ENCODE assay signal across 2 cellular contexts in genomic region chr17:17150450-17150804, GRCh38.
A peak's percentile ranks its signal among the peaks of the same experiment; 100 is the strongest.
TF ChIP-seq lines count a peak whose summit lies in the region.

No MANE protein-coding gene starts in this region.

TF ChIP-seq in IMR-90, 13 proteins besides CTCF, POLR2A, EP300 and RAD21:
- TF ChIP-seq RFX5 (IDR thresholded peaks at IDR 0.05; ENCODE audit: low read depth, low read length) (no peak), CHD1 (IDR thresholded peaks at IDR 0.05; ENCODE audit: low read depth, low read length) (no peak)

TF ChIP-seq in GM12878, 131 proteins besides CTCF, POLR2A, EP300 and RAD21:
- TF ChIP-seq NKRF (conservative IDR thresholded peaks at IDR 0.05) (no peak), ZNF384 (IDR thresholded peaks at IDR 0.05; ENCODE audit: borderline replicate concordance, low read depth, low read length) (peak; percentile 42; the same call in 1 of the 2 replicates), SUZ12 (IDR thresholded peaks at IDR 0.05; ENCODE audit: unreplicated experiment) (no peak), MEF2A (IDR thresholded peaks at IDR 0.05; ENCODE audit: insufficient read depth, low read depth, low read length) (peak; percentile 69; the same call in 1 of the 2 replicates), PAX5 (IDR thresholded peaks at IDR 0.05; ENCODE audit: borderline replicate concordance, low read depth, low read length) (no peak), NFXL1 (IDR thresholded peaks at IDR 0.05; ENCODE audit: borderline replicate concordance) (no peak), IRF5 (IDR thresholded peaks at IDR 0.05; ENCODE audit: borderline replicate concordance) (no peak), IKZF2 (IDR thresholded peaks at IDR 0.05) (peak; percentile 47 to 48; a peak in 2 of 4 replicates), ASH2L (IDR thresholded peaks at IDR 0.05; ENCODE audit: borderline replicate concordance, low read depth) (no peak), POU2F2 (IDR thresholded peaks at IDR 0.05; ENCODE audit: borderline replicate concordance, low read depth, low read length) (0 out of 3 replicates have a peak, but pooled peaks have one; percentile 25), CREM (IDR thresholded peaks at IDR 0.05; ENCODE audit: low read depth) (peak; percentile 41; the same call in 1 of the 2 replicates), RAD51 (IDR thresholded peaks at IDR 0.05) (no peak), ZNF622 (IDR thresholded peaks at IDR 0.05) (no peak), CREB1 (IDR thresholded peaks at IDR 0.05; ENCODE audit: low read depth) (no peak), BCLAF1 (IDR thresholded peaks at IDR 0.05) (no peak), TARDBP (IDR thresholded peaks at IDR 0.05; ENCODE audit: borderline replicate concordance) (no peak), ZNF217 (IDR thresholded peaks at IDR 0.05) (no peak), POLR2AphosphoS2 (IDR thresholded peaks at IDR 0.05; ENCODE audit: low read depth, low read length) (no peak), MTA2 (IDR thresholded peaks at IDR 0.05; ENCODE audit: low read depth) (0 out of 2 replicates have a peak, but pooled peaks have one; percentile 17), FOXM1 (IDR thresholded peaks at IDR 0.05; ENCODE audit: low read depth, low read length) (0 out of 2 replicates have a peak, but pooled peaks have one; percentile 54), IRF4 (IDR thresholded peaks at IDR 0.05; ENCODE audit: low read depth, low read length) (peak; percentile 39; the same call in 1 of the 2 replicates), ELK1 (IDR thresholded peaks at IDR 0.05; ENCODE audit: low read depth, low read length) (no peak), NFIC (IDR thresholded peaks at IDR 0.05; ENCODE audit: low read depth, low read length) (peak; percentile 72; the same call in 1 of the 2 replicates), PBX3 (IDR thresholded peaks at IDR 0.05; ENCODE audit: insufficient replicate concordance, low read depth, low read length) (no peak), RUNX3 (IDR thresholded peaks at IDR 0.05; ENCODE audit: low read length) (peak; percentile 60; the same call in 1 of the 2 replicates), GATAD2B (conservative IDR thresholded peaks at IDR 0.05; ENCODE audit: low read depth) (no peak), JUNB (IDR thresholded peaks at IDR 0.05) (peak; percentile 91)
TF ChIP-seq in GM12878: peak in this region for 11.
